ENCODE assay signal across 1 cellular context in the genomic region with DNA sequence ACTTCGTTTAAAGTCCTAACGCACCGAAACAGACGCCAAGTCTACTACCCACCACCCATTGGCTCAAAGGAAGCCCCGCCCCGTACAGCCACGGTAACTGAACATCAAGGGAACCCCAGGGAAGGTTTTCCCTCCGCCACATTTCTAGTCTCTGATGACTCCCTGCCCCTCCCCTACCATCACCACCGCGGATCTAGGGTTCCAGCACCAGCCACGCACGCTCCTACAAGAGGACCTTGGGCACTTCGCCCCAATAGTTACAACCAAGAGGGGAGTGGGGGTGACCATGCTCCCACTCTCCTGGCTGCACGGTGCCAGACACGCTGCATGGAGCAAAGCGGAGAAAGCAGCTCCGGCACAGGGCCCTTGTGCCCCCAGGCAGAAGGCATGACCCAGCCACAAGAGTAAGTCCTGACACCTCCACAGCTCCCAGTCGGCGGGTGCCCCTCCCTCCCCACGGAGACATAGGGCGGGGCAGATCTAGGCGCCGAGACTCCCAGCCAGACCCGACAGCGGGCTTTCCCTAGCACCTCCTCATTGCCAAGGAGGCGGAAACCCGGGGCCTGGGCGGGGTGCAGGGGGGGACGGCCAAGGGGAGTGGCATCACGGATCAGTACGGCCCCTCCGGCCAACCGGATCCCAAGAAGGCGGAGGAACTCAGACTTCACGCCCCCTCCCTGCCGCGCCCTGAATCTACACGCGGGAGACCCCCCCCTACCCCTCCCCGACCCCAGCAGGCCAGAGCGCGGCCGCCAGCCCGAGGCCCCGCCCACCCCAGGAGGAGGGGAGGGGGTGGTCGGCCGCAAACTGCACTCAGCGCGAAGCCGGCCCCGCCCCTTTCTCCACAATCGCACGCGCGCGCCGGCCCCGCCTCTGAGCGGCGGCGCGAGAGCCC.
A peak's percentile ranks its signal among the peaks of the same experiment; 100 is the strongest.
TF ChIP-seq lines count a peak whose summit lies in the region.

No MANE protein-coding gene starts in this region.

TF ChIP-seq in HepG2, 621 proteins besides CTCF, POLR2A, EP300 and RAD21 (continued from another document and continues in another):
- TF ChIP-seq, protein P1, sequence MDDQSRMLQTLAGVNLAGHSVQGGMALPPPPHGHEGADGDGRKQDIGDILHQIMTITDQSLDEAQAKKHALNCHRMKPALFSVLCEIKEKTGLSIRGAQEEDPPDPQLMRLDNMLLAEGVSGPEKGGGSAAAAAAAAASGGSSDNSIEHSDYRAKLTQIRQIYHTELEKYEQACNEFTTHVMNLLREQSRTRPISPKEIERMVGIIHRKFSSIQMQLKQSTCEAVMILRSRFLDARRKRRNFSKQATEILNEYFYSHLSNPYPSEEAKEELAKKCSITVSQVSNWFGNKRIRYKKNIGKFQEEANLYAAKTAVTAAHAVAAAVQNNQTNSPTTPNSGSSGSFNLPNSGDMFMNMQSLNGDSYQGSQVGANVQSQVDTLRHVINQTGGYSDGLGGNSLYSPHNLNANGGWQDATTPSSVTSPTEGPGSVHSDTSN (CRISPR knock-in tag; IDR thresholded peaks at IDR 0.05; ENCODE audit: borderline replicate concordance), result no peak
- TF ChIP-seq ERF (CRISPR knock-in tag; IDR thresholded peaks at IDR 0.05), result no peak
- TF ChIP-seq MEIS1 (CRISPR knock-in tag; IDR thresholded peaks at IDR 0.05; ENCODE audit: borderline replicate concordance), result no peak; the same call in 1 of the 2 replicates
- TF ChIP-seq CBX2 (IDR thresholded peaks at IDR 0.05; ENCODE audit: low read depth, low read length), result no peak
- TF ChIP-seq CBX2 (CRISPR knock-in tag; IDR thresholded peaks at IDR 0.05; ENCODE audit: low read depth), result no peak
- TF ChIP-seq SOX5 (CRISPR knock-in tag; IDR thresholded peaks at IDR 0.05; ENCODE audit: borderline replicate concordance), result no peak
- no peak for TF ChIP-seq SOX6 (IDR thresholded peaks at IDR 0.05)
- TF ChIP-seq SOX6 (CRISPR knock-in tag; IDR thresholded peaks at IDR 0.05), result no peak
- peak; percentile 77; the same call in 1 of the 2 replicates for TF ChIP-seq KDM5B (CRISPR knock-in tag; IDR thresholded peaks at IDR 0.05; ENCODE audit: borderline replicate concordance)
- TF ChIP-seq, protein P2, sequence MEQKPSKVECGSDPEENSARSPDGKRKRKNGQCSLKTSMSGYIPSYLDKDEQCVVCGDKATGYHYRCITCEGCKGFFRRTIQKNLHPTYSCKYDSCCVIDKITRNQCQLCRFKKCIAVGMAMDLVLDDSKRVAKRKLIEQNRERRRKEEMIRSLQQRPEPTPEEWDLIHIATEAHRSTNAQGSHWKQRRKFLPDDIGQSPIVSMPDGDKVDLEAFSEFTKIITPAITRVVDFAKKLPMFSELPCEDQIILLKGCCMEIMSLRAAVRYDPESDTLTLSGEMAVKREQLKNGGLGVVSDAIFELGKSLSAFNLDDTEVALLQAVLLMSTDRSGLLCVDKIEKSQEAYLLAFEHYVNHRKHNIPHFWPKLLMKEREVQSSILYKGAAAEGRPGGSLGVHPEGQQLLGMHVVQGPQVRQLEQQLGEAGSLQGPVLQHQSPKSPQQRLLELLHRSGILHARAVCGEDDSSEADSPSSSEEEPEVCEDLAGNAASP (CRISPR knock-in tag; IDR thresholded peaks at IDR 0.05; ENCODE audit: borderline replicate concordance), result 0 out of 2 replicates have a peak, but pooled peaks have one; percentile 4
- TF ChIP-seq MXD4 (CRISPR knock-in tag; IDR thresholded peaks at IDR 0.05), result peak; percentile 63
- TF ChIP-seq ZNF296 (CRISPR knock-in tag; conservative IDR thresholded peaks at IDR 0.05), result no peak
- peak; percentile 61 for TF ChIP-seq AGO2 (optimal IDR thresholded peaks at IDR 0.05; ENCODE audit: low read depth, low read length)
- TF ChIP-seq, protein P3, sequence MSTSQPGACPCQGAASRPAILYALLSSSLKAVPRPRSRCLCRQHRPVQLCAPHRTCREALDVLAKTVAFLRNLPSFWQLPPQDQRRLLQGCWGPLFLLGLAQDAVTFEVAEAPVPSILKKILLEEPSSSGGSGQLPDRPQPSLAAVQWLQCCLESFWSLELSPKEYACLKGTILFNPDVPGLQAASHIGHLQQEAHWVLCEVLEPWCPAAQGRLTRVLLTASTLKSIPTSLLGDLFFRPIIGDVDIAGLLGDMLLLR (CRISPR knock-in tag; IDR thresholded peaks at IDR 0.05), result no peak
- no peak for TF ChIP-seq ATRX (CRISPR knock-in tag; IDR thresholded peaks at IDR 0.05; ENCODE audit: borderline replicate concordance)
- no peak for TF ChIP-seq DNMT1 (CRISPR knock-in tag; IDR thresholded peaks at IDR 0.05)
- TF ChIP-seq ETV6 (CRISPR knock-in tag; conservative IDR thresholded peaks at IDR 0.05), result no peak
- TF ChIP-seq, protein P4, sequence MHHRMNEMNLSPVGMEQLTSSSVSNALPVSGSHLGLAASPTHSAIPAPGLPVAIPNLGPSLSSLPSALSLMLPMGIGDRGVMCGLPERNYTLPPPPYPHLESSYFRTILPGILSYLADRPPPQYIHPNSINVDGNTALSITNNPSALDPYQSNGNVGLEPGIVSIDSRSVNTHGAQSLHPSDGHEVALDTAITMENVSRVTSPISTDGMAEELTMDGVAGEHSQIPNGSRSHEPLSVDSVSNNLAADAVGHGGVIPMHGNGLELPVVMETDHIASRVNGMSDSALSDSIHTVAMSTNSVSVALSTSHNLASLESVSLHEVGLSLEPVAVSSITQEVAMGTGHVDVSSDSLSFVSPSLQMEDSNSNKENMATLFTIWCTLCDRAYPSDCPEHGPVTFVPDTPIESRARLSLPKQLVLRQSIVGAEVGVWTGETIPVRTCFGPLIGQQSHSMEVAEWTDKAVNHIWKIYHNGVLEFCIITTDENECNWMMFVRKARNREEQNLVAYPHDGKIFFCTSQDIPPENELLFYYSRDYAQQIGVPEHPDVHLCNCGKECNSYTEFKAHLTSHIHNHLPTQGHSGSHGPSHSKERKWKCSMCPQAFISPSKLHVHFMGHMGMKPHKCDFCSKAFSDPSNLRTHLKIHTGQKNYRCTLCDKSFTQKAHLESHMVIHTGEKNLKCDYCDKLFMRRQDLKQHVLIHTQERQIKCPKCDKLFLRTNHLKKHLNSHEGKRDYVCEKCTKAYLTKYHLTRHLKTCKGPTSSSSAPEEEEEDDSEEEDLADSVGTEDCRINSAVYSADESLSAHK (CRISPR knock-in tag; IDR thresholded peaks at IDR 0.05; ENCODE audit: borderline replicate concordance), result no peak
- TF ChIP-seq SNRNP70 (IDR thresholded peaks at IDR 0.05; ENCODE audit: low read depth, low read length), result no peak
- TF ChIP-seq, protein P5, sequence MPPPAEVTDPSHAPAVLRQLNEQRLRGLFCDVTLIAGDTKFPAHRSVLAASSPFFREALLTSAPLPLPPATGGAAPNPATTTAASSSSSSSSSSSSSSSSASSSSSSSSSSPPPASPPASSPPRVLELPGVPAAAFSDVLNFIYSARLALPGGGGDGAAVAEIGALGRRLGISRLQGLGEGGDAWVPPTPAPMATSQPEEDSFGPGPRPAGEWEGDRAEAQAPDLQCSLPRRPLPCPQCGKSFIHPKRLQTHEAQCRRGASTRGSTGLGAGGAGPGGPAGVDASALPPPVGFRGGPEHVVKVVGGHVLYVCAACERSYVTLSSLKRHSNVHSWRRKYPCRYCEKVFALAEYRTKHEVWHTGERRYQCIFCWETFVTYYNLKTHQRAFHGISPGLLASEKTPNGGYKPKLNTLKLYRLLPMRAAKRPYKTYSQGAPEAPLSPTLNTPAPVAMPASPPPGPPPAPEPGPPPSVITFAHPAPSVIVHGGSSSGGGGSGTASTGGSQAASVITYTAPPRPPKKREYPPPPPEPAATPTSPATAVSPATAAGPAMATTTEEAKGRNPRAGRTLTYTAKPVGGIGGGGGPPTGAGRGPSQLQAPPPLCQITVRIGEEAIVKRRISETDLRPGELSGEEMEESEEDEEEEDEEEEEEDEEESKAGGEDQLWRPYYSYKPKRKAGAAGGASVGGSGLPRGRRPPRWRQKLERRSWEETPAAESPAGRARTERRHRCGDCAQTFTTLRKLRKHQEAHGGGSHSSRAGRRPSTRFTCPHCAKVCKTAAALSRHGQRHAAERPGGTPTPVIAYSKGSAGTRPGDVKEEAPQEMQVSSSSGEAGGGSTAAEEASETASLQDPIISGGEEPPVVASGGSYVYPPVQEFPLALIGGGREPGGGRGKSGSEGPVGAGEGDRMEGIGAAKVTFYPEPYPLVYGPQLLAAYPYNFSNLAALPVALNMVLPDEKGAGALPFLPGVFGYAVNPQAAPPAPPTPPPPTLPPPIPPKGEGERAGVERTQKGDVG (CRISPR knock-in tag; IDR thresholded peaks at IDR 0.05; ENCODE audit: borderline replicate concordance), result 0 out of 2 replicates have a peak, but pooled peaks have one; percentile 72
- no peak for TF ChIP-seq ZNF451 (CRISPR knock-in tag; IDR thresholded peaks at IDR 0.05)
- TF ChIP-seq, protein P6, sequence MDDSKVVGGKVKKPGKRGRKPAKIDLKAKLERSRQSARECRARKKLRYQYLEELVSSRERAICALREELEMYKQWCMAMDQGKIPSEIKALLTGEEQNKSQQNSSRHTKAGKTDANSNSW (CRISPR knock-in tag; IDR thresholded peaks at IDR 0.05; ENCODE audit: borderline replicate concordance), result no peak
- no peak for TF ChIP-seq NONO (IDR thresholded peaks at IDR 0.05)
- TF ChIP-seq NONO (CRISPR knock-in tag; conservative IDR thresholded peaks at IDR 0.05), result no peak; the same call in 1 of the 2 replicates
- no peak; the same call in 1 of the 2 replicates for TF ChIP-seq ETV5 (CRISPR knock-in tag; IDR thresholded peaks at IDR 0.05; ENCODE audit: borderline replicate concordance)
- peak; percentile 83 for TF ChIP-seq ZNF225 (CRISPR knock-in tag; IDR thresholded peaks at IDR 0.05)
- no peak for TF ChIP-seq STAG1 (CRISPR knock-in tag; IDR thresholded peaks at IDR 0.05)
- no peak for TF ChIP-seq ZNF670 (CRISPR knock-in tag; IDR thresholded peaks at IDR 0.05; ENCODE audit: borderline replicate concordance)
- peak; percentile 56 for TF ChIP-seq XRCC5 (optimal IDR thresholded peaks at IDR 0.05; ENCODE audit: low read length)
- TF ChIP-seq, protein P7, sequence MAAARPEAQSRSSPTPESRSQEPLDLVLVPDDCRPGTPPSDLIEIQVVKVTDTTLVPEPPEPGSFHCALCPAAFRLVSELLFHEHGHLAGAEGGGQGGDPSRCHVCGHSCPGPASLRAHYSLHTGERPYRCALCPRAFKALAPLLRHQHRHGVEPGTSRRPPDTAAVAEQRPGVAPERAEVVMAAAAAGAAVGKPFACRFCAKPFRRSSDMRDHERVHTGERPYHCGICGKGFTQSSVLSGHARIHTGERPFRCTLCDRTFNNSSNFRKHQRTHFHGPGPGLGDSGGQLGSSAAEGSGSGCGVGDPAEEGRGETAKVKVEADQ (CRISPR knock-in tag; IDR thresholded peaks at IDR 0.05; ENCODE audit: borderline replicate concordance), result no peak
- TF ChIP-seq SIX4 (CRISPR knock-in tag; IDR thresholded peaks at IDR 0.05), result no peak
- no peak for TF ChIP-seq EEA1 (CRISPR knock-in tag; IDR thresholded peaks at IDR 0.05; ENCODE audit: borderline replicate concordance)
- TF ChIP-seq SMAD9 (CRISPR knock-in tag; IDR thresholded peaks at IDR 0.05), result no peak
- no peak for TF ChIP-seq MED8 (CRISPR knock-in tag; IDR thresholded peaks at IDR 0.05; ENCODE audit: insufficient replicate concordance)
- TF ChIP-seq, protein P8, sequence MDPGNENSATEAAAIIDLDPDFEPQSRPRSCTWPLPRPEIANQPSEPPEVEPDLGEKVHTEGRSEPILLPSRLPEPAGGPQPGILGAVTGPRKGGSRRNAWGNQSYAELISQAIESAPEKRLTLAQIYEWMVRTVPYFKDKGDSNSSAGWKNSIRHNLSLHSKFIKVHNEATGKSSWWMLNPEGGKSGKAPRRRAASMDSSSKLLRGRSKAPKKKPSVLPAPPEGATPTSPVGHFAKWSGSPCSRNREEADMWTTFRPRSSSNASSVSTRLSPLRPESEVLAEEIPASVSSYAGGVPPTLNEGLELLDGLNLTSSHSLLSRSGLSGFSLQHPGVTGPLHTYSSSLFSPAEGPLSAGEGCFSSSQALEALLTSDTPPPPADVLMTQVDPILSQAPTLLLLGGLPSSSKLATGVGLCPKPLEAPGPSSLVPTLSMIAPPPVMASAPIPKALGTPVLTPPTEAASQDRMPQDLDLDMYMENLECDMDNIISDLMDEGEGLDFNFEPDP (CRISPR knock-in tag; conservative IDR thresholded peaks at IDR 0.05), result no peak
- no peak for TF ChIP-seq PTBP1 (IDR thresholded peaks at IDR 0.05; ENCODE audit: low read depth, low read length, poor library complexity, severe bottlenecking)
- no peak for TF ChIP-seq ZNF660 (CRISPR knock-in tag; IDR thresholded peaks at IDR 0.05; ENCODE audit: borderline replicate concordance, low read depth)
